In genomic region chr1:10694633-10695627, GRCh38 we compare ENCODE assay signal across 1 cellular context.
TF ChIP-seq lines count a peak whose summit lies in the region.

No MANE protein-coding gene starts in this region.

TF ChIP-seq in H1, 55 proteins besides CTCF, POLR2A, EP300 and RAD21 (continued from another document):
- TF ChIP-seq HDAC2 (IDR thresholded peaks at IDR 0.05; ENCODE audit: borderline replicate concordance in 1 of 2, low read depth in 2 of 2, low read length in 2 of 2): peak in 1 of 2 experiments; percentile 40; a peak in 1 of 4 replicates
